1 cellular context compared by ENCODE assay signal in the genomic region with DNA sequence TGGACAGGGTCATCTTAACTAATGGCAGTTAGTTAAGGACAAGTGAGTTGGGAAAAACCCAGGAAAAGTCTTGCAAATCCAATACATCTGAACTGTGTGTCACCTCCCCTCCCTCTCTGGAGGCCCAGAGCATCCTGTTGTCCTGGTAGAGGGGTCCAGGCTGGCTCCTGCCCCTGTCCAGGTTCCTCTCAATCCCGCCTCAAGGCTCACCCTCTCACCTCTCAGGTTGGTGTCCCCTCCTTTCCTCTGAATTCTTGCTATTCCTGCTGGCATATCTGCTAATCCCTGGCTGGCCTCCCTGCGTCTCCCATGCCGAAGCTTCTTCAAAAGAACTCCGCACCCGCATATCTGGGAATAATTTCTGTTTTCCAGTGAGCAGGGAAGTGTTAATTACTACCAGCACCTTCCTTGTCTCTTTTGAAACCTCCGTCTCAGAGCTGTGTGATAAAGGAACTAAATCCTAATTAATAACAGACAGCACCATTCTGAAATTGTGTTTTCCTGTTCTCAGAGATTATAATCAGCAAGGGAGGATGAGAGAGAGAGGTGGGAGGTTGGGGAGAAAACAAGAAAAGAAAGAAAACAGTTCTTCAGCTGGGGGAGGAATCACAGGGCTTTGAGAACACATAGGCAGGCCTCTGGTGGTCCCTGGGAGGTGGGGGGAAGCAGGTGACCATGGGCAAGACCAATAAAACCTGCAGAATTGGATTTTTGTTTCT.
A peak's percentile ranks its signal among the peaks of the same experiment; 100 is the strongest.
TF ChIP-seq lines count a peak whose summit lies in the region.

No MANE protein-coding gene starts in this region.

TF ChIP-seq in PFSK-1, 5 proteins besides CTCF, POLR2A, EP300 and RAD21 (continued from another document):
- TF ChIP-seq, protein P1, sequence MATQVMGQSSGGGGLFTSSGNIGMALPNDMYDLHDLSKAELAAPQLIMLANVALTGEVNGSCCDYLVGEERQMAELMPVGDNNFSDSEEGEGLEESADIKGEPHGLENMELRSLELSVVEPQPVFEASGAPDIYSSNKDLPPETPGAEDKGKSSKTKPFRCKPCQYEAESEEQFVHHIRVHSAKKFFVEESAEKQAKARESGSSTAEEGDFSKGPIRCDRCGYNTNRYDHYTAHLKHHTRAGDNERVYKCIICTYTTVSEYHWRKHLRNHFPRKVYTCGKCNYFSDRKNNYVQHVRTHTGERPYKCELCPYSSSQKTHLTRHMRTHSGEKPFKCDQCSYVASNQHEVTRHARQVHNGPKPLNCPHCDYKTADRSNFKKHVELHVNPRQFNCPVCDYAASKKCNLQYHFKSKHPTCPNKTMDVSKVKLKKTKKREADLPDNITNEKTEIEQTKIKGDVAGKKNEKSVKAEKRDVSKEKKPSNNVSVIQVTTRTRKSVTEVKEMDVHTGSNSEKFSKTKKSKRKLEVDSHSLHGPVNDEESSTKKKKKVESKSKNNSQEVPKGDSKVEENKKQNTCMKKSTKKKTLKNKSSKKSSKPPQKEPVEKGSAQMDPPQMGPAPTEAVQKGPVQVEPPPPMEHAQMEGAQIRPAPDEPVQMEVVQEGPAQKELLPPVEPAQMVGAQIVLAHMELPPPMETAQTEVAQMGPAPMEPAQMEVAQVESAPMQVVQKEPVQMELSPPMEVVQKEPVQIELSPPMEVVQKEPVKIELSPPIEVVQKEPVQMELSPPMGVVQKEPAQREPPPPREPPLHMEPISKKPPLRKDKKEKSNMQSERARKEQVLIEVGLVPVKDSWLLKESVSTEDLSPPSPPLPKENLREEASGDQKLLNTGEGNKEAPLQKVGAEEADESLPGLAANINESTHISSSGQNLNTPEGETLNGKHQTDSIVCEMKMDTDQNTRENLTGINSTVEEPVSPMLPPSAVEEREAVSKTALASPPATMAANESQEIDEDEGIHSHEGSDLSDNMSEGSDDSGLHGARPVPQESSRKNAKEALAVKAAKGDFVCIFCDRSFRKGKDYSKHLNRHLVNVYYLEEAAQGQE (IDR thresholded peaks at IDR 0.05; ENCODE audit: insufficient read depth in 1 of 2, low read depth in 2 of 2, low read length in 2 of 2): no peak
- TF ChIP-seq SIN3A (IDR thresholded peaks at IDR 0.05; ENCODE audit: borderline replicate concordance, insufficient read depth, low read length) (peak; percentile 40; the same call in 1 of the 2 replicates), FOXP2 (optimal IDR thresholded peaks at IDR 0.05; ENCODE audit: borderline replicate concordance, extremely low read depth, extremely low read length, insufficient read depth) (no peak), POLR2AphosphoS5 (IDR thresholded peaks at IDR 0.05; ENCODE audit: low read depth, low read length) (0 out of 2 replicates have a peak, but pooled peaks have one; percentile 32)
